8 cellular contexts compared by ENCODE assay signal in the genomic region with DNA sequence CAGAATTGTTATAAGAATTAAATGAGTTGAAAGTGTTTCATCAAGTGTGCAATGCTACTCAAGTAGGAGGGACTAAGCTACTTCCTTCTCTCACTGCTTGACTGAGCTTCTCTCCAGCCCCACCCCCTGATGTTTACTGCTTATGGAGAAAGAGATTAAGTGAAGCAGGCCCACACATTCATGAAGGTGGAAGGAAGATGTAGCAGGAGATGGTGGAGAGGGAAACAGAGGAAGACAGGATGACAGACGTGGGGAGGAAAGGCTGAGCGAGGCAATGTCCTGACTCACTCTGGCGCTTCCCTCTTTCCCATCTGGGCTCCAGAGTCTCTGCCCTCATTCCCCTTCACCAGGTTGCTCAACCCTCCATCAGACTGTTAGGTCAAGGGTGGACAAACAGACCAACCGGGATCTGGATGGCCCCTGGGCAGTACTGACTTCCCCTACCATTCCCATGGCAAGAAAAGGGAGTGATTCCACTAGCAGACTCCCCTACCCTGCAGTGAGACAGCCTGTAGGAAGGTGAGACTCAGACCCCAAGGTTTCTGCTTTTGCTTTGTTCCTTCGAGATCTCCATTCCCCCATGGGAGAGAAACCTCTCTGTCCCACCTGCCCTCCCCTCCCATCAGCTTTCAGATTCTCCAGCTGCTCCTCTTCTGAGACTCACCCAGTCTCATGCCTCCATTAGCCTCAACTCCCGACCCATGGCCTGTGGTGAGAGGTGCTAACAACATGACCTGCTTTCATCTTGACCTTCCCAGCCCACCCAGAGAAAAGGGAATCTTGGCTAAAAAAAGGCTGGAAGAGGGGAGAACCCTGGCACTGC. TPM values are rescaled to one million over a fixed set of nuclear protein-coding genes. Genes with fewer than 3 reads are reported as not detected.
A peak's percentile ranks its signal among the peaks of the same experiment; 100 is the strongest.
DNase-seq lines count a peak whose midpoint lies in the region; ATAC-seq and TF ChIP-seq lines count a peak whose summit lies in the region.

No MANE protein-coding gene starts in this region.

- H3K4me3 Mint-ChIP-seq in activated CD4-positive, alpha-beta memory T cell treated with anti-CD3 and anti-CD28 coated beads for 36 hours: peak overlapping the region; percentile 96

- peak overlapping the region; percentile 77 for H3K9ac ChIP-seq in smooth muscle cell (ENCODE audit: low read depth)

- H3K9me3 ChIP-seq in smooth muscle cell (replicated peaks; ENCODE audit: low read depth): no peaks in the 10 kb centered on the region

- 53% methylated on average over 6 of the region's 6 CpGs for WGBS in smooth muscle cell (ENCODE audit: low lambda C conversion rate)

- H3K27me3 ChIP-seq in smooth muscle cell (ENCODE audit: low read depth): no peaks in the 10 kb centered on the region

- peak overlapping the region; percentile 90 for H3K4me2 ChIP-seq in smooth muscle cell

- peaks cover 32% of the 10 kb centered on the region for H3F3A ChIP-seq in smooth muscle cell (ENCODE audit: low read depth)

- H3K4me1 ChIP-seq in smooth muscle cell (ENCODE audit: low read depth): peaks cover 48% of the 10 kb centered on the region

- peaks cover 52% of the 10 kb centered on the region for H3K79me2 ChIP-seq in smooth muscle cell (ENCODE audit: low read depth)

- peak overlapping the region; percentile 96 for H3K27ac ChIP-seq in smooth muscle cell (ENCODE audit: low read depth)

- no peaks in the 10 kb centered on the region for H3K9me3 Mint-ChIP-seq in activated CD4-positive, alpha-beta memory T cell treated with anti-CD3 and anti-CD28 coated beads for 36 hours

- H4K20me1 ChIP-seq in smooth muscle cell (ENCODE audit: low read depth): peaks cover 10% of the 10 kb centered on the region

- H3K4me1 Mint-ChIP-seq in activated CD4-positive, alpha-beta memory T cell treated with anti-CD3 and anti-CD28 coated beads for 36 hours (ENCODE audit: low read depth): peaks cover 38% of the 10 kb centered on the region

- peaks cover 15% of the 10 kb centered on the region for H3K36me3 Mint-ChIP-seq in activated CD4-positive, alpha-beta memory T cell treated with anti-CD3 and anti-CD28 coated beads for 36 hours

- H3K27ac Mint-ChIP-seq in activated CD4-positive, alpha-beta memory T cell treated with anti-CD3 and anti-CD28 coated beads for 36 hours: peak overlapping the region; percentile 96

- DNase-seq in CD1c-positive myeloid dendritic cell (ENCODE audit: extremely low spot score) (peak; percentile 71), HuH-7.5 (ENCODE audit: low spot score) (peak; percentile 68), fibroblast of villous mesenchyme (ENCODE audit: low read depth) (peak; percentile 92), smooth muscle cell (lab: John Stamatoyannopoulos, UW; ENCODE audit: unreplicated experiment) (no peak), NCI-H187 treated with DMSO at 0.1 percent for 48 hours (lab: John Stamatoyannopoulos, UW) (no peak)
- peak; percentile 49 for DNase-seq in activated CD4-positive, alpha-beta memory T cell treated with anti-CD3 and anti-CD28 coated beads for 36 hours

- H3K36me3 ChIP-seq in smooth muscle cell (ENCODE audit: low read depth): no peaks in the 10 kb centered on the region

- no peak for TF ChIP-seq CTCF in fibroblast of villous mesenchyme (IDR thresholded peaks at IDR 0.05; ENCODE audit: insufficient read depth, low read depth, low read length)
- no peak for TF ChIP-seq CTCF in smooth muscle cell (IDR thresholded peaks at IDR 0.05; ENCODE audit: borderline replicate concordance, insufficient read depth, poor library complexity, severe bottlenecking)

- CTCF ChIA-PET in activated CD4-positive, alpha-beta memory T cell treated with anti-CD3 and anti-CD28 coated beads for 36 hours (lab: Charles Lee): interaction anchor here (1.0 to 9.3 kb wide), 6 partner anchors 9 to 85 kb away, joined by 4 to 77 read pairs (median 33); a partner anchor contains a TSS

- POLR2A ChIA-PET in activated CD4-positive, alpha-beta memory T cell treated with anti-CD3 and anti-CD28 coated beads for 36 hours (lab: Charles Lee): interaction anchor here (1.1 to 2.5 kb wide), 3 partner anchors 8 to 47 kb away, joined by 3 to 9 read pairs (median 3); a partner anchor contains a TSS

- intact Hi-C loops in activated CD4-positive, alpha-beta memory T cell treated with anti-CD3 and anti-CD28 coated beads for 36 hours (cut with micrococcal nuclease): no loop called here

- no peaks in the 10 kb centered on the region for H3K27me3 Mint-ChIP-seq in activated CD4-positive, alpha-beta memory T cell treated with anti-CD3 and anti-CD28 coated beads for 36 hours

- no peak overlapping the region for H2AFZ ChIP-seq in smooth muscle cell (ENCODE audit: low read depth)

- peak overlapping the region; percentile 89 for H3K4me3 ChIP-seq in fibroblast of villous mesenchyme (ENCODE audit: low read depth, low read length)
- H3K4me3 ChIP-seq in smooth muscle cell: no peak overlapping the region

- no peak for ATAC-seq in HG03439 (IDR thresholded peaks at IDR 0.05; ENCODE audit: unreplicated experiment)
- ATAC-seq in HG02571 (IDR thresholded peaks at IDR 0.05; ENCODE audit: unreplicated experiment): no peak

RNA-seq across cellular contexts. Expression of a gene that starts 3.1 kb away (rescaled TPM):
- 100 to 1,000 TPM; 165 to 174 TPM for total RNA-seq in activated CD4-positive, alpha-beta memory T cell treated with anti-CD3 and anti-CD28 coated beads for 36 hours
- total RNA-seq in fibroblast of villous mesenchyme: 137 and 146 TPM in 2 replicates
- total RNA-seq in smooth muscle cell: 30.2 and 58.0 TPM in 2 replicates
- polyA plus RNA-seq in smooth muscle cell: 21.0 and 24.2 TPM in 2 replicates

RNA-seq across cellular contexts. Expression of a gene that starts 39.3 kb away (rescaled TPM):
- 100 to 1,000 TPM; 171 to 175 TPM for total RNA-seq in activated CD4-positive, alpha-beta memory T cell treated with anti-CD3 and anti-CD28 coated beads for 36 hours
- total RNA-seq in fibroblast of villous mesenchyme: 381 and 386 TPM in 2 replicates
- 452 and 457 TPM in 2 replicates for total RNA-seq in smooth muscle cell
- polyA plus RNA-seq in smooth muscle cell: 408 and 447 TPM in 2 replicates

RNA-seq across cellular contexts. Expression of a gene that starts 40.0 kb away (rescaled TPM):
- total RNA-seq in activated CD4-positive, alpha-beta memory T cell treated with anti-CD3 and anti-CD28 coated beads for 36 hours: not detected
- not detected in 2 replicates for total RNA-seq in fibroblast of villous mesenchyme
- not detected in 2 replicates for total RNA-seq in smooth muscle cell
- polyA plus RNA-seq in smooth muscle cell: 0.66 and 1.5 TPM in 2 replicates

RNA-seq across cellular contexts. Expression of a gene that starts 47.3 kb away (rescaled TPM):
- total RNA-seq in activated CD4-positive, alpha-beta memory T cell treated with anti-CD3 and anti-CD28 coated beads for 36 hours: 10 to 100 TPM; 66.1 to 70.2 TPM
- total RNA-seq in fibroblast of villous mesenchyme: 23.8 and 42.7 TPM in 2 replicates
- 35.6 and 41.7 TPM in 2 replicates for total RNA-seq in smooth muscle cell
- polyA plus RNA-seq in smooth muscle cell: 14.9 and 18.3 TPM in 2 replicates

Comparison
In these comparisons a context has a peak if more than half of its experiments do, and no peak if none do; other contexts are left out.
1. DNase-seq: peak in CD1c-positive myeloid dendritic cell (single experiment), HuH-7.5 (single experiment), activated CD4-positive, alpha-beta memory T cell treated with anti-CD3 and anti-CD28 coated beads for 36 hours (single experiment) and fibroblast of villous mesenchyme (single experiment); none in smooth muscle cell (single experiment) and NCI-H187 treated with DMSO at 0.1 percent for 48 hours (single experiment).